8 cellular contexts compared by ENCODE assay signal in genomic region chr10:63573068-63573697, GRCh38. TPM values are rescaled to one million over a fixed set of nuclear protein-coding genes. Genes with fewer than 3 reads are reported as not detected.
DNase-seq lines count a peak whose midpoint lies in the region; ATAC-seq and TF ChIP-seq lines count a peak whose summit lies in the region.

No MANE protein-coding gene starts in this region.

- H3K9me3 ChIP-seq in adipocyte (ENCODE audit: control insufficient read depth, low read length) (no peaks in the 10 kb centered on the region), iPS-20b (ENCODE audit: insufficient read depth, low read depth, low read length) (no peaks in the 10 kb centered on the region), tibial nerve (no peaks in the 10 kb centered on the region)

- intact Hi-C loops in posterior vena cava (cut with DNase I) = no loop called here

- peak; percentile 27 for DNase-seq in HFFc6
- peak; percentile 86 for DNase-seq in adipocyte (ENCODE audit: low read depth)
- no peak for DNase-seq in tibial nerve (ENCODE audit: low spot score in 2 of 2)
- no peak for DNase-seq in posterior vena cava (ENCODE audit: low spot score)
- DNase-seq in NCI-H510A treated with DMSO at 0.1 percent for 48 hours (lab: John Stamatoyannopoulos, UW) = no peak

- H3K9ac ChIP-seq in adipocyte (ENCODE audit: low read length) (peak overlapping the region; percentile 52), iPS-20b (ENCODE audit: low read depth, low read length) (peak overlapping the region; percentile 42; the same call in 1 of the 2 replicates)

- peaks cover 2% of the 10 kb centered on the region for H3K27me3 Mint-ChIP-seq in HFFc6 (ENCODE audit: insufficient read depth)

- ATAC-seq in HG03135 (IDR thresholded peaks at IDR 0.05; ENCODE audit: unreplicated experiment) = no peak

- peaks cover 29% of the 10 kb centered on the region for H3K4me1 Mint-ChIP-seq in HFFc6 (ENCODE audit: low read depth)

- TF ChIP-seq POLR2A in tibial nerve (IDR thresholded peaks at IDR 0.05) = no peak

- H3K36me3 Mint-ChIP-seq in HFFc6 (ENCODE audit: low read depth) = peaks cover 17% of the 10 kb centered on the region

- H3K4me3 Mint-ChIP-seq in HFFc6 = peak overlapping the region; percentile 52; the same call in 1 of the 2 replicates

- no peaks in the 10 kb centered on the region for H3K9me3 Mint-ChIP-seq in HFFc6

- TF ChIP-seq CTCF in HFFc6 (IDR thresholded peaks at IDR 0.05) = no peak
- no peak for TF ChIP-seq CTCF in tibial nerve (IDR thresholded peaks at IDR 0.05)

- H3K79me2 ChIP-seq in ACC112 (ENCODE audit: control insufficient read depth, insufficient read depth, low read length, unreplicated experiment) = peaks cover 11% of the 10 kb centered on the region

- no peaks in the 10 kb centered on the region for H3K27me3 ChIP-seq in ACC112 (ENCODE audit: insufficient read depth, low read length)
- H3K27me3 ChIP-seq in adipocyte (replicated peaks; ENCODE audit: control insufficient read depth, insufficient read depth, low read length) = no peaks in the 10 kb centered on the region
- H3K27me3 ChIP-seq in iPS-20b (ENCODE audit: insufficient read depth, low read length) = no peaks in the 10 kb centered on the region
- H3K27me3 ChIP-seq in tibial nerve = no peaks in the 10 kb centered on the region

- no peak overlapping the region for H2AFZ ChIP-seq in ACC112 (ENCODE audit: low read length, unreplicated experiment)

- WGBS in tibial nerve, 2 donors = 20 to 21% methylated on average over 3 of the region's 3 CpGs

- H3K4me3 ChIP-seq in ACC112 (ENCODE audit: low read depth, low read length) = peak overlapping the region; percentile 15; the same call in 1 of the 2 replicates
- H3K4me3 ChIP-seq in adipocyte (ENCODE audit: low read length) = peak overlapping the region; percentile 1
- H3K4me3 ChIP-seq in iPS-20b (ENCODE audit: low read length) = peak overlapping the region; percentile 10; the same call in 1 of the 2 replicates
- H3K4me3 ChIP-seq in tibial nerve = no peak overlapping the region

- peaks cover 14% of the 10 kb centered on the region for H3K36me3 ChIP-seq in ACC112 (ENCODE audit: insufficient read depth, low read length)
- peaks cover 35% of the 10 kb centered on the region for H3K36me3 ChIP-seq in adipocyte (ENCODE audit: control insufficient read depth, insufficient read depth, low read length, severe bottlenecking)
- H3K36me3 ChIP-seq in iPS-20b (ENCODE audit: insufficient read depth, low read depth, low read length) = peaks cover 8% of the 10 kb centered on the region
- peaks cover 0 to 27% (median 0%) of the 10 kb centered on the region in 3 donors for H3K36me3 ChIP-seq in tibial nerve

- TF ChIP-seq EP300 in tibial nerve (IDR thresholded peaks at IDR 0.05) = peak; percentile 52 to 80

- H3K27ac Mint-ChIP-seq in HFFc6 = peak overlapping the region; percentile 75

- H3K4me1 ChIP-seq in ACC112 (ENCODE audit: control insufficient read depth, insufficient read depth, low read length, unreplicated experiment) (peaks cover 14% of the 10 kb centered on the region), adipocyte (ENCODE audit: control insufficient read depth, insufficient read depth, low read length) (peaks cover 21% of the 10 kb centered on the region), iPS-20b (ENCODE audit: insufficient read depth, low read length) (peaks cover 23% of the 10 kb centered on the region), tibial nerve (peaks cover 4 to 48% (median 27%) of the 10 kb centered on the region in 4 donors)

- H3K27ac ChIP-seq in ACC112 (ENCODE audit: low read depth, low read length) (peak overlapping the region; percentile 53), iPS-20b (ENCODE audit: low read length) (peak overlapping the region; percentile 5), tibial nerve (peak overlapping the region; percentile 29 to 75 (median 67))

RNA-seq across cellular contexts. Expression of gene REEP3, which starts 52.0 kb away (rescaled TPM):
- total RNA-seq in HFFc6 (2021; fragmentation: NEBNext Ultra II Directional; extraction: Animal tissue kit (Norgen Biotek cat#: 25700)) = 10 to 100 TPM; 66.0 to 83.2 (median 75.6) TPM
- total RNA-seq in tibial nerve (10 to 100 TPM; 45.9 to 67.4 (median 63.3) TPM), posterior vena cava (10 to 100 TPM; 57.0 to 67.2 TPM)

Comparison
In these comparisons a context has a peak if more than half of its experiments do, and no peak if none do; other contexts are left out.
1. H3K27ac ChIP-seq: peak in every context shown above with its lines; median percentile 67 in tibial nerve; 53 in ACC112; 5 in iPS-20b.
2. H3K4me3 ChIP-seq: peak in ACC112 (single experiment), adipocyte (single experiment) and iPS-20b (single experiment); none in tibial nerve (0 of 4).
3. DNase-seq: peak in HFFc6 (single experiment) and adipocyte (single experiment); none in tibial nerve (0 of 2), posterior vena cava (single experiment) and NCI-H510A treated with DMSO at 0.1 percent for 48 hours (single experiment).